In the genomic region with DNA sequence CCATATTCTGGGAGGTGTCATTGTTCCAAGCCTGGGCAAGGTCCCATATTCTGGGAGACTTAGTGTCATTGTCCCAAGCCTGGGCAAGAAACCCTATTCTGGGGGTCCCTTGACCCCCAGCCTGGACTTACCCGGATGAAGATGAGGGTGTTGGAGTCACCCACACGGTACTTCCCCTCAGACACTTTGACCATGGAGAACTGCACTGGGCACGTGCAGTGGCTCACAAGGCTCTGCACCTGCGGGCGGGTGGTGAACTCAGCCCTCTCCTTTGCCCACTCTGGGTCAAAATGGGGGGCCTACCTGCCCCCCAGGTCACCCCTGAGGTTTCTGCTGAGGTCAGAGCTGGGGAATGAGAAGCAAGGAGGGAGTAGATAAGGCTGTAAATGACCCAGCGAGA, we compare ENCODE assay signal across 13 cellular contexts. TPM values are rescaled to one million over a fixed set of nuclear protein-coding genes. Genes with fewer than 3 reads are reported as not detected.
A peak's percentile ranks its signal among the peaks of the same experiment; 100 is the strongest.
DNase-seq lines count a peak whose midpoint lies in the region; ATAC-seq and TF ChIP-seq lines count a peak whose summit lies in the region.
"Had no signal": no experiment of that assay in that cellular context is flagged by ENCODE, and none has a peak within 500 bp of the region (broad histone marks: within the 10 kb centered on the region; RNA-seq: fewer than 3 reads in every experiment).

No MANE protein-coding gene starts in this region.

- H3K27ac Mint-ChIP-seq in activated naive CD4-positive, alpha-beta T cell treated with anti-CD3 and anti-CD28 coated beads, Interleukin-2, amount 50 U/mL, for 24 hours: peak overlapping the region; percentile 14
- no peak overlapping the region for H3K27ac Mint-ChIP-seq in mesothelial cell of epicardium
- H3K27ac Mint-ChIP-seq: B cell; CD4-positive, alpha-beta memory T cell; GM23338; HFFc6 had no signal

- no peak for DNase-seq in activated naive CD4-positive, alpha-beta T cell (lab: John Stamatoyannopoulos, UW)
- DNase-seq in mesothelial cell of epicardium (ENCODE audit: low spot score in 2 of 2, unreplicated experiment in 2 of 2) (no peak), 8988T (no peak)
- DNase-seq: CD4-positive, alpha-beta memory T cell; DMS153; HFFc6 had no signal

- no peaks in the 10 kb centered on the region for H3K9me3 Mint-ChIP-seq in activated naive CD4-positive, alpha-beta T cell treated with anti-CD3 and anti-CD28 coated beads, Interleukin-2, amount 50 U/mL, for 24 hours
- no peaks in the 10 kb centered on the region for H3K9me3 Mint-ChIP-seq in mesothelial cell of epicardium
- H3K9me3 Mint-ChIP-seq: CD4-positive, alpha-beta memory T cell; GM23338; HFFc6 had no signal

- peaks cover 24% of the 10 kb centered on the region for H3K27me3 Mint-ChIP-seq in activated naive CD4-positive, alpha-beta T cell treated with anti-CD3 and anti-CD28 coated beads, Interleukin-2, amount 50 U/mL, for 24 hours
- H3K27me3 Mint-ChIP-seq in mesothelial cell of epicardium (ENCODE audit: low read depth): peaks cover 44% of the 10 kb centered on the region

- peaks cover 15% of the 10 kb centered on the region for H3K4me1 Mint-ChIP-seq in activated naive CD4-positive, alpha-beta T cell treated with anti-CD3 and anti-CD28 coated beads, Interleukin-2, amount 50 U/mL, for 24 hours
- peaks cover 10% of the 10 kb centered on the region for H3K4me1 Mint-ChIP-seq in mesothelial cell of epicardium

- H3K27ac ChIP-seq in C4-2B: peak overlapping the region; percentile 55
- peak overlapping the region; percentile 36; the same call in 1 of the 2 replicates for H3K27ac ChIP-seq in VCaP
- H3K27ac ChIP-seq: HL-60 had no signal

- TF ChIP-seq CTCF in C4-2B (conservative IDR thresholded peaks at IDR 0.05) (no peak), VCaP (conservative IDR thresholded peaks at IDR 0.05) (no peak), mesothelial cell of epicardium (IDR thresholded peaks at IDR 0.05; ENCODE audit: unreplicated experiment) (no peak)

- no peak overlapping the region for H3K4me3 Mint-ChIP-seq in activated naive CD4-positive, alpha-beta T cell treated with anti-CD3 and anti-CD28 coated beads, Interleukin-2, amount 50 U/mL, for 24 hours
- H3K4me3 Mint-ChIP-seq in mesothelial cell of epicardium: peak overlapping the region; percentile 33
- H3K4me3 Mint-ChIP-seq: B cell; CD4-positive, alpha-beta memory T cell; HFFc6 had no signal

- H3K36me3 Mint-ChIP-seq in activated naive CD4-positive, alpha-beta T cell treated with anti-CD3 and anti-CD28 coated beads, Interleukin-2, amount 50 U/mL, for 24 hours: no peaks in the 10 kb centered on the region
- no peaks in the 10 kb centered on the region for H3K36me3 Mint-ChIP-seq in mesothelial cell of epicardium
- H3K36me3 Mint-ChIP-seq: CD4-positive, alpha-beta memory T cell had no signal

- ATAC-seq in HG02571 (IDR thresholded peaks at IDR 0.05; ENCODE audit: unreplicated experiment): no peak

RNA-seq across cellular contexts. Expression of gene GAS2L2, which starts 4.1 kb away (rescaled TPM):
- total RNA-seq in mesothelial cell of epicardium: 0.09 to 0.20 TPM (median 0.11 TPM) in 3 replicates
- total RNA-seq: GM23338, HFFc6 had no signal

RNA-seq across cellular contexts. Expression of gene C17orf50, which starts 11.7 kb away (rescaled TPM):
- total RNA-seq in mesothelial cell of epicardium: not detected in 3 replicates
- total RNA-seq: B cell; CD4-positive, alpha-beta memory T cell; HFFc6 had no signal

RNA-seq across cellular contexts. Expression of gene RASL10B, which starts 17.5 kb away (rescaled TPM):
- 19.3 to 20.5 TPM (median 20.1 TPM) in 3 replicates for total RNA-seq in mesothelial cell of epicardium
- total RNA-seq: B cell had no signal

RNA-seq across cellular contexts. Expression of gene MMP28, which starts 46.5 kb away (rescaled TPM):
- total RNA-seq in mesothelial cell of epicardium: 0.34 to 0.86 TPM in 2 of 3 replicates, not detected in the other
- total RNA-seq: GM23338, HFFc6 had no signal
